ENCODE assay signal across 27 cellular contexts in the genomic region with DNA sequence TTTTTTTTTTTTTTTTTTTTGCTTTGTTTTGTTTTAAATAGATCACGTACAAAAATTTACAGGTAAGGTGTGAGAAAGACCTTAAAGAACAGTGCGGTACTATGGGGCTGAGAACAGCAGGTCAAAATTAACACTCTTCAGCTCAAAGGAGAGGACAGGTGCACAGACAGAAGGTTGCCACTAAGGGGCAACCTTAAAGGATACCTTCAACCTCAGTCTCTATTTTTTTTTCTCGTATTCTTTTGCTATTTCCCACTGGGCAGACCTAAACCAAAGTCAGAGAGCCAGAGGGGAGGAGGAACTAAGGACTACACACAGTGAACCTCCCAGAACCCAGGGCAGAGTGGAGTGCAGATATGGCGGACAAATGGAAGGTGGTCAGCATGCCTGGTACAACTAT.
A peak's percentile ranks its signal among the peaks of the same experiment; 100 is the strongest.
DNase-seq lines count a peak whose midpoint lies in the region; ATAC-seq and TF ChIP-seq lines count a peak whose summit lies in the region.
"Had no signal": no experiment of that assay in that cellular context is flagged by ENCODE, and none has a peak within 500 bp of the region (broad histone marks: within the 10 kb centered on the region; RNA-seq: fewer than 3 reads in every experiment).

No MANE protein-coding gene starts in this region.

- H3K79me2 ChIP-seq in PC-3 (ENCODE audit: low read length), result no peaks in the 10 kb centered on the region
- H3K79me2 ChIP-seq: hepatocyte had no signal

- no peaks in the 10 kb centered on the region for H3K9me3 ChIP-seq in PC-3 (ENCODE audit: low read length)
- H3K9me3 ChIP-seq: colonic mucosa, right atrium auricular region had no signal

- intact Hi-C loops in PC-3 (cut with micrococcal nuclease), result loop anchor here (10.0 kb wide), 1 partner anchor 360 kb away; no protein-coding TSS in a partner anchor

- no peaks in the 10 kb centered on the region for H3K27me3 Mint-ChIP-seq in activated naive CD8-positive, alpha-beta T cell treated with anti-CD3 and anti-CD28 coated beads for 36 hours
- H3K27me3 Mint-ChIP-seq: activated CD4-positive, alpha-beta memory T cell treated with anti-CD3 and anti-CD28 coated beads for 36 hours; CD4-positive, alpha-beta T cell had no signal

- H2AFZ ChIP-seq in PC-3 (ENCODE audit: low read length), result no peak overlapping the region
- H2AFZ ChIP-seq: hepatocyte had no signal

- no peak overlapping the region for H3K27ac ChIP-seq in PC-3 (ENCODE audit: low read length)
- H3K27ac ChIP-seq: colonic mucosa, epithelial cell of prostate, hepatocyte, right atrium auricular region, SK-N-MC had no signal

- no peaks in the 10 kb centered on the region for H3K36me3 Mint-ChIP-seq in activated naive CD8-positive, alpha-beta T cell treated with anti-CD3 and anti-CD28 coated beads for 36 hours
- H3K36me3 Mint-ChIP-seq: activated CD4-positive, alpha-beta memory T cell treated with anti-CD3 and anti-CD28 coated beads for 36 hours had no signal

- no peaks in the 10 kb centered on the region for H3K4me1 ChIP-seq in PC-3 (ENCODE audit: insufficient read depth, low read length)
- H3K4me1 ChIP-seq: colonic mucosa, right atrium auricular region had no signal

- H3K9me2 ChIP-seq in PC-3 (replicated peaks; ENCODE audit: low read length), result no peaks in the 10 kb centered on the region

- POLR2A ChIA-PET in PC-3 (lab: Charles Lee; ENCODE audit: unreplicated experiment), result no interaction called here

- no peaks in the 10 kb centered on the region for H3K4me1 Mint-ChIP-seq in activated naive CD8-positive, alpha-beta T cell treated with anti-CD3 and anti-CD28 coated beads for 36 hours

- H3K36me3 ChIP-seq in PC-3 (ENCODE audit: low read depth, low read length), result no peaks in the 10 kb centered on the region
- H3K36me3 ChIP-seq: colonic mucosa, right atrium auricular region had no signal

- H3K27ac Mint-ChIP-seq in activated naive CD8-positive, alpha-beta T cell treated with anti-CD3 and anti-CD28 coated beads for 36 hours, result no peak overlapping the region
- H3K27ac Mint-ChIP-seq: activated CD4-positive, alpha-beta memory T cell treated with anti-CD3 and anti-CD28 coated beads for 36 hours; CD4-positive, alpha-beta T cell had no signal

- no peaks in the 10 kb centered on the region for H3K27me3 ChIP-seq in PC-3 (ENCODE audit: low read length)
- H3K27me3 ChIP-seq: colonic mucosa, hepatocyte, right atrium auricular region had no signal

- BruUV-seq in PC-3 (replicated peaks; lab: Mats Ljungman, UMichigan), result no TSS peak

- peak; percentile 1 for DNase-seq in ELF-1 (ENCODE audit: low read depth, low spot score)
- peak; percentile 5 for DNase-seq in HT-29 (ENCODE audit: low spot score)
- peak; percentile 10 for DNase-seq in PC-3
- peak; percentile 43 for DNase-seq in iPS-NIHi11 (ENCODE audit: low spot score)
- no peak for DNase-seq in NCI-H526 treated with DMSO at 0.1 percent for 48 hours (lab: John Stamatoyannopoulos, UW)
- no peak for DNase-seq in activated naive CD8-positive, alpha-beta T cell treated with anti-CD3 and anti-CD28 coated beads for 36 hours
- DNase-seq: activated CD4-positive, alpha-beta memory T cell treated with anti-CD3 and anti-CD28 coated beads for 36 hours; activated CD8-positive, alpha-beta memory T cell treated with anti-CD3 and anti-CD28 coated beads, Interleukin-2, amount 50 U/mL, for 4 hours; activated naive CD4-positive, alpha-beta T cell; CD4-positive, alpha-beta T cell; colonic mucosa; effector CD8-positive, alpha-beta T cell; EL; left colon; NCI-H1092; NCI-H1694; NCI-H510A treated with DMSO at 0.1 percent for 48 hours; RPMI8226; stimulated activated CD4-positive, alpha-beta T cell treated with anti-CD3 and anti-CD28 coated beads, Interleukin-1b, Interleukin-23, amount 100 ng/mL, for 48 hours; stimulated activated naive CD8-positive, alpha-beta T cell treated with anti-CD3 and anti-CD28 coated beads, Interleukin-15, Interleukin-2, amounts not matched to agents 100 U/mL and 50 U/mL, for 24 hours; T-helper 1 cell had no signal

- no peak for ATAC-seq in PC-3
- no peak for ATAC-seq in GM18858 (IDR thresholded peaks at IDR 0.05; ENCODE audit: unreplicated experiment)
- ATAC-seq: activated CD4-positive, CD25-positive, alpha-beta regulatory T cell treated with anti-CD3 and anti-CD28 coated beads, Interleukin-2, amount 50 U/mL, for 24 hours; left colon; stimulated activated naive CD8-positive, alpha-beta T cell treated with anti-CD3 and anti-CD28 coated beads, Interleukin-15, Interleukin-2, amounts not matched to agents 100 U/mL and 50 U/mL, for 24 hours had no signal

- H4K20me1 ChIP-seq in PC-3 (ENCODE audit: low read length), result no peaks in the 10 kb centered on the region

- H3K9ac ChIP-seq in PC-3 (ENCODE audit: low read length), result no peak overlapping the region

- CTCF ChIA-PET in PC-3 (lab: Charles Lee), result interaction anchor here (0.5 to 0.6 kb wide), 2 partner anchors 139 to 423 kb away, joined by 3 to 4 read pairs; no protein-coding TSS in a partner anchor

- no peak overlapping the region for H3K4me3 Mint-ChIP-seq in activated naive CD8-positive, alpha-beta T cell treated with anti-CD3 and anti-CD28 coated beads for 36 hours
- H3K4me3 Mint-ChIP-seq: activated CD4-positive, alpha-beta memory T cell treated with anti-CD3 and anti-CD28 coated beads for 36 hours; CD4-positive, alpha-beta T cell had no signal

- H3K9me3 Mint-ChIP-seq in activated naive CD8-positive, alpha-beta T cell treated with anti-CD3 and anti-CD28 coated beads for 36 hours, result peaks cover 2% of the 10 kb centered on the region

- H3F3A ChIP-seq in PC-3 (ENCODE audit: low read length, unreplicated experiment), result no peaks in the 10 kb centered on the region

- no peak overlapping the region for H3K4me3 ChIP-seq in PC-3 (ENCODE audit: low read length)
- H3K4me3 ChIP-seq: colonic mucosa, hepatocyte, right atrium auricular region, SK-N-MC had no signal

- peak; percentile 47 for TF ChIP-seq CTCF in PC-3 (conservative IDR thresholded peaks at IDR 0.05; ENCODE audit: low read depth, low read length)

- H3K4me2 ChIP-seq in PC-3 (ENCODE audit: low read length), result no peak overlapping the region
- H3K4me2 ChIP-seq: hepatocyte had no signal

Comparison
In these comparisons a context has a peak if more than half of its experiments do, and no peak if none do; other contexts are left out.
1. DNase-seq: peak in ELF-1 (single experiment), HT-29 (single experiment), PC-3 (single experiment) and iPS-NIHi11 (single experiment); none in NCI-H526 treated with DMSO at 0.1 percent for 48 hours (single experiment) and activated naive CD8-positive, alpha-beta T cell treated with anti-CD3 and anti-CD28 coated beads for 36 hours (single experiment).